ENCODE assay signal across 19 cellular contexts in genomic region chr7:151505836-151506468, GRCh38. TPM values are rescaled to one million over a fixed set of nuclear protein-coding genes. Genes with fewer than 3 reads are reported as not detected.
DNase-seq lines count a peak whose midpoint lies in the region; ATAC-seq, FAIRE-seq and TF ChIP-seq lines count a peak whose summit lies in the region.
"Had no signal": no experiment of that assay in that cellular context is flagged by ENCODE, and none has a peak within 500 bp of the region (broad histone marks: within the 10 kb centered on the region; RNA-seq: fewer than 3 reads in every experiment).

No MANE protein-coding gene starts in this region.

- ATAC-seq in activated T-cell treated with anti-CD3 and anti-CD28 coated beads, Interleukin-2, amount 50 U/mL, for 72 hours (replicated peaks in 1 of 2): no peak
- ATAC-seq in RWPE2 (ENCODE audit: low read depth): 0 out of 3 replicates have a peak, but pooled peaks have one; percentile 20
- no peak for ATAC-seq in HG03095 (IDR thresholded peaks at IDR 0.05; ENCODE audit: unreplicated experiment)
- ATAC-seq: HepG2 had no signal

- no peak overlapping the region for H3K4me3 ChIP-seq in RWPE2 (ENCODE audit: severe bottlenecking)
- no peak overlapping the region for H3K4me3 ChIP-seq in sigmoid colon
- H3K4me3 ChIP-seq: MG63, SJCRH30 had no signal

- H3K27me3 ChIP-seq in RWPE2 (ENCODE audit: insufficient read depth, poor library complexity, severe bottlenecking) (no peaks in the 10 kb centered on the region), sigmoid colon (no peaks in the 10 kb centered on the region)
- H3K27me3 ChIP-seq: MG63, SJCRH30 had no signal

- TF ChIP-seq CTCF in RWPE2 (IDR thresholded peaks at IDR 0.05; ENCODE audit: poor library complexity, severe bottlenecking) (no peak), sigmoid colon (IDR thresholded peaks at IDR 0.05) (no peak)

- H3K27ac ChIP-seq in RWPE2 (ENCODE audit: poor library complexity, severe bottlenecking): peak overlapping the region; percentile 26
- H3K27ac ChIP-seq in epithelial cell of prostate: peak overlapping the region; percentile 74
- H3K27ac ChIP-seq in sigmoid colon: peak overlapping the region; percentile 61 to 95 (median 82)
- H3K27ac ChIP-seq: SJCRH30 had no signal

- no peak overlapping the region for H3K4me3 Mint-ChIP-seq in activated T-cell treated with anti-CD3 and anti-CD28 coated beads, Interleukin-2, amount 50 U/mL, for 72 hours

- H3K36me3 ChIP-seq in RWPE2 (ENCODE audit: low read depth): no peaks in the 10 kb centered on the region; the same call in 1 of the 2 replicates
- no peaks in the 10 kb centered on the region for H3K36me3 ChIP-seq in sigmoid colon
- H3K36me3 ChIP-seq: MG63, SJCRH30 had no signal

- no peak for TF ChIP-seq EP300 in sigmoid colon (IDR thresholded peaks at IDR 0.05)

- H3K27me3 Mint-ChIP-seq in activated T-cell treated with anti-CD3 and anti-CD28 coated beads, Interleukin-2, amount 50 U/mL, for 72 hours (ENCODE audit: low read depth): no peaks in the 10 kb centered on the region
- H3K27me3 Mint-ChIP-seq: CD4-positive, alpha-beta memory T cell had no signal

- 95 to 96% methylated on average over 4 of the region's 4 CpGs for WGBS in sigmoid colon, 2 donors

- peaks cover 0 to 4% of the 10 kb centered on the region in 2 donors for H3K36me3 Mint-ChIP-seq in activated T-cell treated with anti-CD3 and anti-CD28 coated beads, Interleukin-2, amount 50 U/mL, for 72 hours (ENCODE audit: insufficient read depth in 2 of 2)
- H3K36me3 Mint-ChIP-seq: CD4-positive, alpha-beta memory T cell had no signal

- H3K9me3 ChIP-seq in RWPE2 (ENCODE audit: severe bottlenecking) (no peaks in the 10 kb centered on the region), sigmoid colon (no peaks in the 10 kb centered on the region)
- H3K9me3 ChIP-seq: MG63, SJCRH30 had no signal

- H3K4me1 Mint-ChIP-seq in activated T-cell treated with anti-CD3 and anti-CD28 coated beads, Interleukin-2, amount 50 U/mL, for 72 hours (ENCODE audit: low read depth): peaks cover 67% of the 10 kb centered on the region

- no peak for TF ChIP-seq POLR2A in sigmoid colon (IDR thresholded peaks at IDR 0.05)

- FAIRE-seq in HTR-8/SVneo (lab: Jason Lieb, UNC): no peak
- FAIRE-seq: HepG2 had no signal

- peak overlapping the region; percentile 26 for H3K27ac Mint-ChIP-seq in activated T-cell treated with anti-CD3 and anti-CD28 coated beads, Interleukin-2, amount 50 U/mL, for 72 hours

- DNase-seq in activated T-cell treated with anti-CD3 and anti-CD28 coated beads, Interleukin-2, amount 50 U/mL, for 72 hours: no peak
- DNase-seq in activated T-cell treated with anti-CD3 and anti-CD28 coated beads for 4 hours: no peak
- no peak for DNase-seq in RWPE2 (ENCODE audit: low spot score)
- DNase-seq in epithelial cell of prostate (ENCODE audit: low read depth, low spot score): no peak
- no peak for DNase-seq in sigmoid colon
- DNase-seq in HTR-8/SVneo (ENCODE audit: insufficient read length, low spot score): no peak
- DNase-seq in NCI-H146 (lab: John Stamatoyannopoulos, UW): no peak
- DNase-seq: 8988T; CD4-positive, alpha-beta memory T cell; GOT3; MG63; NCI-H1092; NCI-H1694; NCI-H345; NCI-H69; NK-92 treated with Interleukin-12 subunit alpha and Interleukin-12 subunit beta, amount 100 ng/mL, for 24 hours; SJCRH30 had no signal

- H3K9me3 Mint-ChIP-seq in activated T-cell treated with anti-CD3 and anti-CD28 coated beads, Interleukin-2, amount 50 U/mL, for 72 hours: no peaks in the 10 kb centered on the region
- H3K9me3 Mint-ChIP-seq: CD4-positive, alpha-beta memory T cell had no signal

- H3K4me1 ChIP-seq in RWPE2 (ENCODE audit: insufficient read depth, poor library complexity, severe bottlenecking): peaks cover 47% of the 10 kb centered on the region
- peaks cover 0 to 95% (median 75%) of the 10 kb centered on the region in 4 donors for H3K4me1 ChIP-seq in sigmoid colon
- H3K4me1 ChIP-seq: SJCRH30 had no signal

- intact Hi-C loops in sigmoid colon (cut with DNase I): loop anchor here (2.0 kb wide), 1 partner anchor 45 kb away; no protein-coding TSS in a partner anchor

RNA-seq across cellular contexts. Expression of gene RHEB, which starts 13.7 kb away (rescaled TPM):
- 10 to 100 TPM; 39.3 to 47.3 TPM for total RNA-seq in activated T-cell treated with anti-CD3 and anti-CD28 coated beads, Interleukin-2, amount 50 U/mL, for 72 hours
- total RNA-seq in sigmoid colon: 100 to 1,000 TPM; 121 to 162 (median 136) TPM
- 100 to 1,000 TPM in 1 of 3 donors, 10 to 100 TPM in 2; 48.3 to 110 (median 91.3) TPM for polyA plus RNA-seq in sigmoid colon

Comparison
In these comparisons a context has a peak if more than half of its experiments do, and no peak if none do; other contexts are left out.
1. H3K27ac ChIP-seq: peak in every context shown above with its lines; median percentile 82 in sigmoid colon; 74 in epithelial cell of prostate; 26 in RWPE2.